24 cellular contexts compared by ENCODE assay signal in the genomic region with DNA sequence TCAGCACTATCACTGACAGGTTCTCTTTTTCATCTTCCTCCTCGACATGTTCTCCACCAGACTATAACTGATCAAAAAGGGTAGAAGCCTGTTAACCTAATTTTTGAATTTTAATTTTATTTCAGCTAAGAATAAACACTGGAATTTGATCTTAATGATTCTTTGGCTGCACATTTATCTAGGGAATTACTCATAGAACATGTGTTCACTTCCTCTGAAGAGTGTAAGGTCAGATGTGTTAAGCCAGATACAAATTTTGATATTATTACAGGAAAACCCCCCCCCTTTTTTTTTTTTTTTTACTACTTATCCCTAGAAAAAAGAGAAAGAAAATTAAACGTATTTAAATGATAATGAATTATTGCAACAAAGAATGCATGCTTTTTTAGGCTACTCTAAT. TPM values are rescaled to one million over a fixed set of nuclear protein-coding genes. Genes with fewer than 3 reads are reported as not detected.
DNase-seq lines count a peak whose midpoint lies in the region; ATAC-seq, FAIRE-seq and TF ChIP-seq lines count a peak whose summit lies in the region.
"Had no signal": no experiment of that assay in that cellular context is flagged by ENCODE, and none has a peak within 500 bp of the region (broad histone marks: within the 10 kb centered on the region; RNA-seq: fewer than 3 reads in every experiment).

No MANE protein-coding gene starts in this region.

- peak overlapping the region; percentile 82; the same call in 1 of the 2 replicates for H3K18ac ChIP-seq in IMR-90 (ENCODE audit: low read depth, low read length)
- H3K18ac ChIP-seq in mesenchymal stem cell (ENCODE audit: low read depth in 1 of 2, low read length in 2 of 2), result no peak overlapping the region

- H3K4me3 ChIP-seq in A549 (peak overlapping the region; percentile 15; the same call in 1 of the 3 replicates), IMR-90 (ENCODE audit: insufficient read depth, low read depth, low read length) (no peak overlapping the region), mammary epithelial cell (replicated peaks in 1 of 3; ENCODE audit: insufficient read depth in 1 of 3, low read depth in 2 of 3, low read length in 3 of 3) (no peak overlapping the region), mesenchymal stem cell (ENCODE audit: insufficient read depth in 1 of 2, low read depth in 1 of 2, low read length in 2 of 2) (peak overlapping the region in 1 of 2 experiments; percentile 95)
- H3K4me3 ChIP-seq: BLaER1 treated with 17β-estradiol and CSF1 and Interleukin-3, amounts not matched to agents 10 nM and 100 nM; left lung; SJCRH30; suprapubic skin; uterus had no signal

- dilution Hi-C loops in IMR-90 (cut with HindIII; ENCODE audit: low sequenced_read_pairs, unreplicated experiment) (no loop called here), mammary epithelial cell (cut with HindIII; ENCODE audit: low sequenced_read_pairs) (no loop called here)

- H3K56ac ChIP-seq in IMR-90 (ENCODE audit: extremely low read depth, insufficient read depth, low read length), result no peak overlapping the region

- CTCF ChIA-PET in A549 (lab: Yijun Ruan, JAX), result interaction anchor here (0.8 to 2.1 kb wide), 5 partner anchors 7 to 107 kb away, joined by 3 to 6 read pairs (median 4); no protein-coding TSS in a partner anchor
- CTCF ChIA-PET in IMR-90 (lab: Yijun Ruan, JAX), result interaction anchor here (1.1 kb wide), 1 partner anchor 21 kb away, joined by 3 read pairs; no protein-coding TSS in a partner anchor
- CTCF ChIA-PET in mammary epithelial cell (lab: Charles Lee; ENCODE audit: low non-redundant PET), result no interaction called here

- TF ChIP-seq RAD21 in A549 (conservative IDR thresholded peaks at IDR 0.05 in 1 of 2, IDR thresholded peaks at IDR 0.05 in 1 of 2) (no peak), IMR-90 (IDR thresholded peaks at IDR 0.05; ENCODE audit: low read length) (no peak)

- TF ChIP-seq CTCF in A549 (IDR thresholded peaks at IDR 0.05) (no peak), IMR-90 (conservative IDR thresholded peaks at IDR 0.05; ENCODE audit: low read depth, low read length) (no peak), mammary epithelial cell (conservative IDR thresholded peaks at IDR 0.05 in 1 of 2, IDR thresholded peaks at IDR 0.05 in 1 of 2; ENCODE audit: extremely low read depth in 1 of 2, insufficient read depth in 1 of 2, low read depth in 1 of 2, low read length in 2 of 2) (no peak)

- ATAC-seq in A549 (no peak), IMR-90 (ENCODE audit: low read depth) (no peak), HG02571 (IDR thresholded peaks at IDR 0.05; ENCODE audit: unreplicated experiment) (no peak), HG03135 (IDR thresholded peaks at IDR 0.05; ENCODE audit: unreplicated experiment) (no peak)
- ATAC-seq: left lung had no signal

- no peak overlapping the region for H2BK20ac ChIP-seq in IMR-90 (ENCODE audit: low read depth, low read length)

- H2BK5ac ChIP-seq in IMR-90 (ENCODE audit: low read depth, low read length, poor library complexity, severe bottlenecking) (peak overlapping the region; percentile 60), mesenchymal stem cell (ENCODE audit: low read depth, low read length, poor library complexity, severe bottlenecking) (no peak overlapping the region)

- no peak for FAIRE-seq in A549 (lab: Jason Lieb, UNC)

- in situ Hi-C loops in IMR-90 (cut with MboI; ENCODE audit: low sequenced_read_pairs), result no loop called here
- in situ Hi-C loops in mammary epithelial cell (cut with MboI; ENCODE audit: low sequenced_read_pairs in 2 of 2), result no loop called here

- H3K14ac ChIP-seq in IMR-90 (replicated peaks; ENCODE audit: low read depth, low read length) (peak overlapping the region; percentile 38; the same call in 1 of the 2 replicates), mesenchymal stem cell (ENCODE audit: low read length in 2 of 2) (no peak overlapping the region)

- no peak overlapping the region for H4K91ac ChIP-seq in IMR-90 (ENCODE audit: insufficient read depth, low read depth, low read length)
- H4K91ac ChIP-seq in mesenchymal stem cell (ENCODE audit: low read length), result no peak overlapping the region

- intact Hi-C loops in IMR-90 (cut with micrococcal nuclease) (loop anchor here (2.0 kb wide), 1 partner anchor 14 kb away; the partner anchor contains the start of gene DCBLD2), mammary epithelial cell (cut with micrococcal nuclease) (no loop called here)

- H3K23ac ChIP-seq in IMR-90 (ENCODE audit: low read depth, low read length) (peak overlapping the region; percentile 76; the same call in 1 of the 2 replicates), mesenchymal stem cell (ENCODE audit: low read length in 2 of 2) (no peak overlapping the region)

- WGBS in A549 (ENCODE audit: missing lambda C conversion rate), result 3% methylated on average over 2 of the region's 2 CpGs
- no CpG with 5 or more reads among the region's 2 CpGs for WGBS in IMR-90 (ENCODE audit: extremely low coverage in 2 of 2, insufficient read length in 1 of 2), 2 experiments
- WGBS in mammary epithelial cell (ENCODE audit: low coverage, missing lambda C conversion rate), result 77% methylated on average over 2 of the region's 2 CpGs
- WGBS in mesenchymal stem cell, result no CpG with 5 or more reads among the region's 2 CpGs

- H3K27me3 ChIP-seq in IMR-90 (ENCODE audit: control insufficient read depth, insufficient read depth, low read length) (no peaks in the 10 kb centered on the region), mammary epithelial cell (ENCODE audit: insufficient read depth, low read length) (no peaks in the 10 kb centered on the region), mesenchymal stem cell (ENCODE audit: control insufficient read depth in 1 of 2, insufficient read depth in 1 of 2, low read length in 2 of 2) (no peaks in the 10 kb centered on the region)
- H3K27me3 ChIP-seq: BLaER1 treated with 17β-estradiol and CSF1 and Interleukin-3, amounts not matched to agents 10 nM and 100 nM; left lung; neutrophil; SJCRH30; suprapubic skin; uterus had no signal

- DNase-seq in A549 (ENCODE audit: low read depth in 1 of 2, low spot score in 1 of 2), result no peak
- peak; percentile 30 for DNase-seq in IMR-90
- no peak for DNase-seq in mammary epithelial cell
- no peak for DNase-seq in mesenchymal stem cell
- no peak for DNase-seq in activated CD4-positive, alpha-beta T cell treated with anti-CD3 and anti-CD28 coated beads for 48 hours
- no peak for DNase-seq in midbrain (lab: John Stamatoyannopoulos, UW)
- DNase-seq: ACHN; activated CD4-positive, alpha-beta memory T cell treated with anti-CD3 and anti-CD28 coated beads for 36 hours; amniotic stem cell; head of caudate nucleus; left lung; MM.1S; NCI-H1436 treated with DMSO at 0.1 percent for 48 hours; NCI-H2171; stimulated activated CD4-positive, alpha-beta T cell treated with anti-CD3 and anti-CD28 coated beads, Interleukin-15, amount 100 ng/mL, for 24 hours; T-helper 2 cell; uterus; WERI-Rb-1 had no signal

- peaks cover 9 to 45% of the 10 kb centered on the region in 2 experiments; a peak in 2 of 4 replicates for H3K79me1 ChIP-seq in IMR-90 (ENCODE audit: low read depth in 1 of 2, low read length in 2 of 2)
- H3K79me1 ChIP-seq in mesenchymal stem cell (replicated peaks; ENCODE audit: low read length, poor library complexity, severe bottlenecking), result no peaks in the 10 kb centered on the region

- H2AK9ac ChIP-seq in IMR-90 (replicated peaks; ENCODE audit: low read depth, low read length, poor library complexity), result no peak overlapping the region

- POLR2A ChIA-PET in A549 (lab: Yijun Ruan, JAX), result interaction anchor here (0.9 to 3.2 kb wide), 6 partner anchors 9 to 99 kb away, joined by 3 to 18 read pairs (median 4); partner anchors contain the start of gene DCBLD2
- POLR2A ChIA-PET in IMR-90 (lab: Charles Lee; ENCODE audit: unreplicated experiment), result no interaction called here

- no peak for TF ChIP-seq EP300 in A549 (IDR thresholded peaks at IDR 0.05)

- H3K9ac ChIP-seq in IMR-90 (ENCODE audit: low read depth, low read length) (no peak overlapping the region; the same call in 1 of the 2 replicates), mammary epithelial cell (ENCODE audit: insufficient read depth, low read length) (no peak overlapping the region), mesenchymal stem cell (ENCODE audit: low read length) (peak overlapping the region; percentile 98)
- H3K9ac ChIP-seq: BLaER1 treated with 17β-estradiol and CSF1 and Interleukin-3, amounts not matched to agents 10 nM and 100 nM had no signal

- peak overlapping the region; percentile 42; the same call in 1 of the 2 replicates for H2BK120ac ChIP-seq in IMR-90 (ENCODE audit: low read depth, low read length)
- H2BK120ac ChIP-seq in mesenchymal stem cell (ENCODE audit: low read depth, low read length), result no peak overlapping the region

- H3K27ac ChIP-seq in A549, result peak overlapping the region; percentile 55 to 58
- no peak overlapping the region for H3K27ac ChIP-seq in IMR-90 (ENCODE audit: insufficient read depth, low read length)
- no peak overlapping the region for H3K27ac ChIP-seq in mammary epithelial cell (ENCODE audit: insufficient read depth, low read depth, low read length)
- peak overlapping the region; percentile 84 for H3K27ac ChIP-seq in mesenchymal stem cell (ENCODE audit: low read length, poor library complexity, severe bottlenecking)
- H3K27ac ChIP-seq: BLaER1 treated with 17β-estradiol and CSF1 and Interleukin-3, amounts not matched to agents 10 nM and 100 nM; left lung; neutrophil; SJCRH30; suprapubic skin; WERI-Rb-1 had no signal

- no TSS peak for BruUV-seq in IMR-90 (replicated peaks; lab: Mats Ljungman, UMichigan)
- no TSS peak for BruUV-seq in mammary epithelial cell (replicated peaks; lab: Mats Ljungman, UMichigan)

- H4K20me1 ChIP-seq in IMR-90 (ENCODE audit: insufficient read depth, low read length), result peaks cover 52% of the 10 kb centered on the region
- peaks cover 19% of the 10 kb centered on the region for H4K20me1 ChIP-seq in mammary epithelial cell (ENCODE audit: insufficient read depth, low read length)

- peaks cover 7% of the 10 kb centered on the region for H3K9me1 ChIP-seq in IMR-90 (ENCODE audit: insufficient read depth, low read length)

- peak overlapping the region; percentile 24; the same call in 1 of the 2 replicates for H3K4ac ChIP-seq in IMR-90 (ENCODE audit: low read depth, low read length)
- no peak overlapping the region for H3K4ac ChIP-seq in mesenchymal stem cell (ENCODE audit: low read depth in 1 of 2, low read length in 2 of 2)

- H4K5ac ChIP-seq in IMR-90 (ENCODE audit: low read depth, low read length), result 0 out of 2 replicates have a peak overlapping the region, but pooled peaks have one; percentile 50

- H3K36me3 ChIP-seq in IMR-90 (ENCODE audit: control insufficient read depth, insufficient read depth, low read length), result peaks cover 2% of the 10 kb centered on the region; the same call in 1 of the 2 replicates
- H3K36me3 ChIP-seq in mammary epithelial cell (ENCODE audit: insufficient read depth, low read length), result peaks cover 23% of the 10 kb centered on the region
- H3K36me3 ChIP-seq in mesenchymal stem cell (ENCODE audit: control insufficient read depth in 1 of 2, insufficient read depth in 2 of 2, low read depth in 1 of 2, low read length in 2 of 2), result peaks cover 0 to 80% of the 10 kb centered on the region in 2 experiments
- H3K36me3 ChIP-seq: left lung, neutrophil, suprapubic skin, uterus, WERI-Rb-1 had no signal

- TF ChIP-seq POLR2A in A549 (IDR thresholded peaks at IDR 0.05; ENCODE audit: low read length) (no peak), IMR-90 (IDR thresholded peaks at IDR 0.05; ENCODE audit: low read depth, low read length) (no peak)

- H2AK5ac ChIP-seq in IMR-90 (ENCODE audit: low read depth, low read length) (no peak overlapping the region), mesenchymal stem cell (ENCODE audit: low read length, severe bottlenecking) (no peak overlapping the region)

- H3K9me3 ChIP-seq in A549, result no peaks in the 10 kb centered on the region
- no peaks in the 10 kb centered on the region for H3K9me3 ChIP-seq in IMR-90 (ENCODE audit: control insufficient read depth, insufficient read depth, low read length)
- no peaks in the 10 kb centered on the region for H3K9me3 ChIP-seq in mammary epithelial cell (replicated peaks; ENCODE audit: insufficient read depth, low read length)
- no peaks in the 10 kb centered on the region for H3K9me3 ChIP-seq in mesenchymal stem cell (ENCODE audit: control insufficient read depth, low read length)
- H3K9me3 ChIP-seq: left lung, neutrophil, SJCRH30, suprapubic skin, uterus had no signal

- H2BK15ac ChIP-seq in IMR-90 (ENCODE audit: low read depth, low read length) (no peak overlapping the region), mesenchymal stem cell (ENCODE audit: low read depth, poor library complexity, severe bottlenecking) (no peak overlapping the region)

- H2AFZ ChIP-seq in IMR-90 (replicated peaks; ENCODE audit: low read length, poor library complexity), result no peak overlapping the region
- H2AFZ ChIP-seq in mammary epithelial cell (ENCODE audit: low read depth, low read length), result no peak overlapping the region
- no peak overlapping the region for H2AFZ ChIP-seq in mesenchymal stem cell (ENCODE audit: low read depth, low read length)

- H2BK12ac ChIP-seq in mesenchymal stem cell (ENCODE audit: low read length in 2 of 2), result no peak overlapping the region

- peaks cover 85% of the 10 kb centered on the region for H3K4me1 ChIP-seq in A549
- peaks cover 24% of the 10 kb centered on the region for H3K4me1 ChIP-seq in IMR-90 (ENCODE audit: control insufficient read depth, insufficient read depth, low read length)
- H3K4me1 ChIP-seq in mammary epithelial cell (ENCODE audit: insufficient read depth, low read length), result peaks cover 49% of the 10 kb centered on the region
- H3K4me1 ChIP-seq in mesenchymal stem cell (ENCODE audit: control insufficient read depth, insufficient read depth, low read depth, low read length), result no peaks in the 10 kb centered on the region
- H3K4me1 ChIP-seq: BLaER1 treated with 17β-estradiol and CSF1 and Interleukin-3, amounts not matched to agents 10 nM and 100 nM had no signal

- H3K79me2 ChIP-seq in mammary epithelial cell (ENCODE audit: insufficient read depth, low read length), result peaks cover 99% of the 10 kb centered on the region

- no peak overlapping the region for H4K8ac ChIP-seq in IMR-90 (ENCODE audit: low read depth in 2 of 2, low read length in 2 of 2)
- H4K8ac ChIP-seq in mesenchymal stem cell (ENCODE audit: low read length), result no peak overlapping the region

- H3K4me2 ChIP-seq in A549 (peak overlapping the region; percentile 95), IMR-90 (ENCODE audit: low read depth, low read length) (peak overlapping the region; percentile 82; the same call in 1 of the 2 replicates), mammary epithelial cell (ENCODE audit: insufficient read depth, low read depth, low read length) (peak overlapping the region; percentile 64), mesenchymal stem cell (ENCODE audit: low read length, poor library complexity, severe bottlenecking) (no peak overlapping the region)
- H3K4me2 ChIP-seq: BLaER1 treated with 17β-estradiol and CSF1 and Interleukin-3, amounts not matched to agents 10 nM and 100 nM had no signal

RNA-seq across cellular contexts. Expression of gene DCBLD2, which starts 15.0 kb away (rescaled TPM):
- 582 and 623 TPM in 2 replicates for polyA plus RNA-seq in A549 (2011; rRNA removed)
- polyA plus RNA-seq in A549 (2012; cell fraction: cytosol; rRNA removed), result 93.1 and 105 TPM in 2 replicates
- polyA plus RNA-seq in A549 (2012; cell fraction: nucleus; rRNA removed), result 87.3 and 98.2 TPM in 2 replicates
- 266 to 276 TPM (median 272 TPM) in 3 replicates for polyA plus RNA-seq in A549 (2017; fragmentation: RNase III; extraction: RNeasy Plus Mini Kit Qiagen cat#74134 plus additional on column Dnase treatment)
- 413 and 418 TPM in 2 replicates for polyA minus RNA-seq in A549 (2011; rRNA and poly(A)+ RNA removed)
- 196 and 275 TPM in 2 replicates for total RNA-seq in IMR-90 (2012; rRNA removed)
- polyA plus RNA-seq in IMR-90 (2012; rRNA removed), result 119 and 121 TPM in 2 replicates
- 38.1 and 38.8 TPM in 2 replicates for polyA plus RNA-seq in IMR-90 (2012; cell fraction: cytosol; rRNA removed)
- polyA plus RNA-seq in IMR-90 (2012; cell fraction: nucleus; rRNA removed; ENCODE audit: low replicate concordance), result 32.4 and 131 TPM in 2 replicates
- total RNA-seq in mammary epithelial cell, result 100 to 1,000 TPM; 310 to 337 TPM
- polyA plus RNA-seq in mammary epithelial cell, result 355 TPM
- 433 TPM for polyA minus RNA-seq in mammary epithelial cell
- 47.2 TPM for polyA plus RNA-seq in mesenchymal stem cell (2013, experiment 1 of 2)
- 46.5 TPM for polyA plus RNA-seq in mesenchymal stem cell (2013, experiment 2 of 2)

Comparison
In these comparisons a context has a peak if more than half of its experiments do, and no peak if none do; other contexts are left out.
1. H3K27ac ChIP-seq: peak in A549 (2 of 2) and mesenchymal stem cell (single experiment); none in IMR-90 (single experiment) and mammary epithelial cell (single experiment).